Comparison of ENCODE assay signal across 9 cellular contexts in the genomic region with DNA sequence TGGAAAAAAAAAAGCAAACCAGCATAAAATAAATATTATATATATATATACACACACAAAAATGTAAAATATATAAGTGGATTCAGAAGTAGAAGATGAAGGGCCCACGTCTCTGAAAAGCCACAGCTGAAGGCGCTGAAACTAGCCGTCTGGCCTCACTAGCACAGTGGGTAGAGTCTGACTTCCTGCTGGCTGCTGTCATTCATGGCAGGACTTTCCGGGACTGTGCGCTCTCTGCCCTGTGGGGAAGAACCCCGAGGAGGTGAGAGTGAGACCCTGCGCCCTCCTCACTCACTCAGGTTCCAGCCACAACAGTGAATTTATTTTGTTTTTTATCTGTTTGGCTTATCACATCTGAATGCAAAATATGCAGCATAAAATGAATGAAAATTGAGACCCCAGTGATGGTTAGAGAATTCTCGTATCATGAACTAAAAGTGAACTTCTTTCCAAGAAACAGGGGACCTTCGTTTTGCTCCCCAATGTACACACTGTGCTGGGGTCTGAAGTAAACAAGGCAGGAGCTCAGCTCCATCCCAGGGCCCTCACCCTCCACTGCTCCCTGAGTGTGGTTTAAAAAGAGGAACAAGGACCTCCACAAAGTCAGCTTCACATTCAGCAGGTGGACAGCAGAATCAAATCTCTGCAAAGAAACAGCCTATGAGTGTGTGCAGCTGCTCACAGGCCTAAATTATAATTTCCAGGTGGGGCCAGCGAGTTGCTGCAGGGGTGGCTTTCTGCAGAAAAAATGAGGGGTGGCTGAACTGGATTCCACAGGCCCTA. TPM values are rescaled to one million over a fixed set of nuclear protein-coding genes. Genes with fewer than 3 reads are reported as not detected.
DNase-seq lines count a peak whose midpoint lies in the region; ATAC-seq, FAIRE-seq and TF ChIP-seq lines count a peak whose summit lies in the region.
"Had no signal": no experiment of that assay in that cellular context is flagged by ENCODE, and none has a peak within 500 bp of the region (broad histone marks: within the 10 kb centered on the region; RNA-seq: fewer than 3 reads in every experiment).

No MANE protein-coding gene starts in this region.

- H3K9ac ChIP-seq in neural progenitor cell: no peak overlapping the region

- no peak overlapping the region for H3K4me3 Mint-ChIP-seq in neural progenitor cell

- H3K9me3 Mint-ChIP-seq in neural progenitor cell: no peaks in the 10 kb centered on the region

- no peak for FAIRE-seq in urothelium cell line (lab: Jason Lieb, UNC)

- no peak overlapping the region for H2AFZ ChIP-seq in neural progenitor cell (replicated peaks)

- H3K27ac Mint-ChIP-seq in neural progenitor cell: no peak overlapping the region

- H3K4me2 ChIP-seq in neural progenitor cell: no peak overlapping the region

- in situ Hi-C loops in KBM-7 (cut with MboI; ENCODE audit: low pct_unique_long_range_greater_than_20kb, low sequenced_read_pairs): no loop called here

- TF ChIP-seq EP300 in suprapubic skin (IDR thresholded peaks at IDR 0.05): no peak

- no peak overlapping the region for H3K4me3 ChIP-seq in neural progenitor cell
- H3K4me3 ChIP-seq in suprapubic skin: no peak overlapping the region
- H3K4me3 ChIP-seq in foreskin fibroblast (ENCODE audit: low read depth in 1 of 2, low read length in 2 of 2): no peak overlapping the region
- H3K4me3 ChIP-seq: esophagus muscularis mucosa had no signal

- H3K4me1 ChIP-seq in neural progenitor cell: peaks cover 14% of the 10 kb centered on the region
- H3K4me1 ChIP-seq in suprapubic skin: peaks cover 4% of the 10 kb centered on the region

- H3K27me3 ChIP-seq in neural progenitor cell (no peaks in the 10 kb centered on the region), suprapubic skin (no peaks in the 10 kb centered on the region)
- H3K27me3 ChIP-seq: esophagus muscularis mucosa had no signal

- peaks cover 47% of the 10 kb centered on the region for H3K4me1 Mint-ChIP-seq in neural progenitor cell

- H3K27ac ChIP-seq in neural progenitor cell (no peak overlapping the region), suprapubic skin (no peak overlapping the region)

- TF ChIP-seq POLR2A in suprapubic skin (IDR thresholded peaks at IDR 0.05): no peak

- ATAC-seq in GM19023 (IDR thresholded peaks at IDR 0.05; ENCODE audit: unreplicated experiment) (peak; percentile 80), HG02610 (IDR thresholded peaks at IDR 0.05; ENCODE audit: unreplicated experiment) (peak; percentile 71)

- no peaks in the 10 kb centered on the region for H3K9me3 ChIP-seq in neural progenitor cell (ENCODE audit: low read depth)
- H3K9me3 ChIP-seq in suprapubic skin: no peaks in the 10 kb centered on the region
- H3K9me3 ChIP-seq: esophagus muscularis mucosa had no signal

- peak; percentile 55 for DNase-seq in KBM-7
- peak; percentile 15 for DNase-seq in neural progenitor cell (ENCODE audit: low spot score)
- no peak for DNase-seq in DMS114 treated with DMSO at 0.1 percent for 48 hours (lab: John Stamatoyannopoulos, UW; ENCODE audit: unreplicated experiment)
- no peak for DNase-seq in suprapubic skin (ENCODE audit: low spot score in 2 of 2)
- DNase-seq in urothelium cell line (ENCODE audit: low spot score): no peak
- DNase-seq in foreskin fibroblast: no peak

- TF ChIP-seq CTCF in neural progenitor cell (IDR thresholded peaks at IDR 0.05) (no peak), suprapubic skin (IDR thresholded peaks at IDR 0.05) (no peak), foreskin fibroblast (IDR thresholded peaks at IDR 0.05; ENCODE audit: low read depth, low read length) (no peak)

- H3F3A ChIP-seq in neural progenitor cell (ENCODE audit: low read depth): no peaks in the 10 kb centered on the region

- H3K79me2 ChIP-seq in neural progenitor cell (ENCODE audit: low read depth): peaks cover 11% of the 10 kb centered on the region

- H3K36me3 Mint-ChIP-seq in neural progenitor cell: peaks cover 4% of the 10 kb centered on the region

- H4K20me1 ChIP-seq in neural progenitor cell (ENCODE audit: low read depth): peaks cover 13% of the 10 kb centered on the region

- WGBS in suprapubic skin: 71% methylated on average over 10 of the region's 10 CpGs

- H3K36me3 ChIP-seq in neural progenitor cell (no peaks in the 10 kb centered on the region), suprapubic skin (no peaks in the 10 kb centered on the region)
- H3K36me3 ChIP-seq: esophagus muscularis mucosa had no signal

- H3K27me3 Mint-ChIP-seq in neural progenitor cell (ENCODE audit: insufficient read depth, low read depth): peaks cover 2% of the 10 kb centered on the region

RNA-seq across cellular contexts. Expression of gene RAMACL, which starts 1.3 kb away (rescaled TPM):
- total RNA-seq in neural progenitor cell (ENCODE audit: low replicate concordance) (0.19 and 0.56 TPM in 2 replicates), suprapubic skin (1 to 10 TPM; 1.0 to 3.6 (median 1.1) TPM)

RNA-seq across cellular contexts. Expression of gene RPS6KA2, which starts 39.2 kb away (rescaled TPM):
- total RNA-seq in neural progenitor cell (ENCODE audit: low replicate concordance): 8.2 and 14.3 TPM in 2 replicates
- 10 to 100 TPM; 24.2 to 38.5 (median 32.3) TPM for total RNA-seq in suprapubic skin

Comparison
In these comparisons a context has a peak if more than half of its experiments do, and no peak if none do; other contexts are left out.
1. DNase-seq: peak in KBM-7 (single experiment) and neural progenitor cell (single experiment); none in DMS114 treated with DMSO at 0.1 percent for 48 hours (single experiment), suprapubic skin (0 of 2), urothelium cell line (single experiment) and foreskin fibroblast (0 of 2).